ENCODE assay signal across 19 cellular contexts in genomic region chr9:112311497-112311896, GRCh38. TPM values are rescaled to one million over a fixed set of nuclear protein-coding genes. Genes with fewer than 3 reads are reported as not detected.
A peak's percentile ranks its signal among the peaks of the same experiment; 100 is the strongest.
DNase-seq lines count a peak whose midpoint lies in the region; ATAC-seq, FAIRE-seq and TF ChIP-seq lines count a peak whose summit lies in the region.
"Had no signal": no experiment of that assay in that cellular context is flagged by ENCODE, and none has a peak within 500 bp of the region (broad histone marks: within the 10 kb centered on the region; RNA-seq: fewer than 3 reads in every experiment).

No MANE protein-coding gene starts in this region.

- TF ChIP-seq POLR2A in HepG2 (IDR thresholded peaks at IDR 0.05; ENCODE audit: insufficient read depth in 1 of 2, low read depth in 2 of 2, low read length in 2 of 2) (no peak), right lobe of liver (IDR thresholded peaks at IDR 0.05) (no peak)

- FAIRE-seq in HepG2 (lab: Jason Lieb, UNC), result no peak
- FAIRE-seq: H54, HTR-8/SVneo had no signal

- peaks cover 95% of the 10 kb centered on the region for H3K79me2 ChIP-seq in HepG2 (ENCODE audit: insufficient read depth, low read length)

- H3K36me3 Mint-ChIP-seq in activated CD8-positive, alpha-beta T cell treated with anti-CD3 and anti-CD28 coated beads, Interleukin-2, amount 10 ng/mL, durations not matched to agents 7 days and 5 days (ENCODE audit: low read depth), result peaks cover 33% of the 10 kb centered on the region

- WGBS in HepG2 (ENCODE audit: low lambda C conversion rate), result 92% methylated on average over 3 of the region's 3 CpGs
- 71% methylated on average over 2 of the region's 3 CpGs for WGBS in right lobe of liver (ENCODE audit: insufficient coverage, low coverage, low lambda C conversion rate, missing lambda C conversion rate)
- 82 to 89% methylated on average over 3 of the region's 3 CpGs for WGBS in ectodermal cell, 2 experiments

- CTCF ChIA-PET in HepG2 (lab: Yijun Ruan, JAX; ENCODE audit: low intra/inter-chr PET ratio, low total read pairs) (no interaction called here), Panc1 (lab: Charles Lee) (no interaction called here)
- CTCF ChIA-PET in activated CD8-positive, alpha-beta T cell treated with anti-CD3 and anti-CD28 coated beads, Interleukin-2, amount 10 ng/mL, durations not matched to agents 7 days and 5 days (lab: Charles Lee), result no interaction called here

- POLR2A ChIA-PET in HepG2 (lab: Yijun Ruan, JAX) (no interaction called here), Panc1 (lab: Charles Lee) (no interaction called here)
- POLR2A ChIA-PET in activated CD8-positive, alpha-beta T cell treated with anti-CD3 and anti-CD28 coated beads, Interleukin-2, amount 10 ng/mL, durations not matched to agents 7 days and 5 days (lab: Charles Lee), result no interaction called here

- H3K27me3 Mint-ChIP-seq in activated CD8-positive, alpha-beta T cell treated with anti-CD3 and anti-CD28 coated beads, Interleukin-2, amount 10 ng/mL, durations not matched to agents 7 days and 5 days (ENCODE audit: low read depth), result no peaks in the 10 kb centered on the region
- H3K27me3 Mint-ChIP-seq: CD4-positive, alpha-beta memory T cell had no signal

- H3K9me3 ChIP-seq in HepG2 (ENCODE audit: low read length), result no peaks in the 10 kb centered on the region
- no peaks in the 10 kb centered on the region for H3K9me3 ChIP-seq in right lobe of liver
- no peaks in the 10 kb centered on the region for H3K9me3 ChIP-seq in Panc1 (ENCODE audit: control insufficient read depth, insufficient read depth, low read depth, low read length)
- H3K9me3 ChIP-seq in ectodermal cell (ENCODE audit: control insufficient read depth, low read length), result no peaks in the 10 kb centered on the region

- no peak for TF ChIP-seq RAD21 in HepG2 (CRISPR knock-in tag; IDR thresholded peaks at IDR 0.05)

- H3K36me3 ChIP-seq in HepG2 (replicated peaks in 1 of 2; ENCODE audit: control insufficient read depth in 1 of 2, insufficient read depth in 2 of 2, low read length in 2 of 2), result no peaks in the 10 kb centered on the region; a peak in 2 of 5 replicates
- H3K36me3 ChIP-seq in right lobe of liver, result no peaks in the 10 kb centered on the region
- no peaks in the 10 kb centered on the region for H3K36me3 ChIP-seq in Panc1 (ENCODE audit: control insufficient read depth, insufficient read depth, low read length)
- H3K36me3 ChIP-seq in ectodermal cell (ENCODE audit: control insufficient read depth, insufficient read depth, low read length), result no peaks in the 10 kb centered on the region

- H3K4me2 ChIP-seq in HepG2 (ENCODE audit: low read depth, low read length), result no peak overlapping the region
- H3K4me2 ChIP-seq: BLaER1 had no signal

- intact Hi-C loops in HepG2 (cut with micrococcal nuclease; ENCODE audit: unreplicated experiment), result no loop called here
- intact Hi-C loops in right lobe of liver (cut with DNase I), result no loop called here
- intact Hi-C loops in Panc1 (cut with micrococcal nuclease; ENCODE audit: unreplicated experiment), result no loop called here

- in situ Hi-C loops in HepG2 (cut with HindIII; ENCODE audit: extremely low pct_ligation_motif_present, low pct_unique_long_range_greater_than_20kb), result no loop called here
- in situ Hi-C loops in Panc1 (cut with HindIII; ENCODE audit: low pct_unique_long_range_greater_than_20kb, low sequenced_read_pairs), result no loop called here

- no peak overlapping the region for H2AFZ ChIP-seq in HepG2 (ENCODE audit: low read length)
- H2AFZ ChIP-seq: GM23248 had no signal

- peaks cover 46% of the 10 kb centered on the region for H4K20me1 ChIP-seq in HepG2 (ENCODE audit: insufficient read depth, low read length)

- H3K4me3 ChIP-seq in HepG2 (replicated peaks in 1 of 3; ENCODE audit: insufficient read depth in 1 of 3, low read depth in 2 of 3, low read length in 3 of 3) (no peak overlapping the region), right lobe of liver (no peak overlapping the region), Panc1 (ENCODE audit: low read depth in 2 of 2, low read length in 2 of 2) (no peak overlapping the region), ectodermal cell (ENCODE audit: insufficient read depth, low read depth, low read length) (no peak overlapping the region)
- H3K4me3 ChIP-seq: BLaER1, GM23248 had no signal

- no peak overlapping the region for H3K4me3 Mint-ChIP-seq in activated CD8-positive, alpha-beta T cell treated with anti-CD3 and anti-CD28 coated beads, Interleukin-2, amount 10 ng/mL, durations not matched to agents 7 days and 5 days
- H3K4me3 Mint-ChIP-seq: CD14-positive monocyte had no signal

- TF ChIP-seq CTCF in HepG2 (CRISPR knock-in tag; IDR thresholded peaks at IDR 0.05) (no peak), right lobe of liver (IDR thresholded peaks at IDR 0.05) (no peak), Panc1 (IDR thresholded peaks at IDR 0.05) (no peak)

- DNase-seq in HepG2 (ENCODE audit: low spot score) (no peak), right lobe of liver (no peak), Panc1 (ENCODE audit: low read depth, low spot score) (no peak), GDM1 (lab: John Stamatoyannopoulos, UW) (no peak)
- no peak for DNase-seq in activated CD4-positive, alpha-beta T cell treated with anti-CD3 and anti-CD28 coated beads for 4 hours
- no peak for DNase-seq in activated CD8-positive, alpha-beta T cell treated with anti-CD3 and anti-CD28 coated beads, Interleukin-2, amount 10 ng/mL, durations not matched to agents 7 days and 5 days
- DNase-seq: 8988T; CD4-positive, alpha-beta memory T cell; DMS153; DMS79; GF-D8; GM23248; HCEC 1CT had no signal

- ATAC-seq in HepG2 (no peak), right lobe of liver (no peak), Panc1 (peak; percentile 62; the same call in 1 of the 2 replicates), GM21390 (IDR thresholded peaks at IDR 0.05; ENCODE audit: unreplicated experiment) (no peak)
- no peak for ATAC-seq in activated CD8-positive, alpha-beta T cell treated with anti-CD3 and anti-CD28 coated beads, Interleukin-2, amount 10 ng/mL, durations not matched to agents 7 days and 5 days

- no peaks in the 10 kb centered on the region for H3K9me3 Mint-ChIP-seq in activated CD8-positive, alpha-beta T cell treated with anti-CD3 and anti-CD28 coated beads, Interleukin-2, amount 10 ng/mL, durations not matched to agents 7 days and 5 days (ENCODE audit: insufficient read depth)
- H3K9me3 Mint-ChIP-seq: CD4-positive, alpha-beta memory T cell had no signal

- H3K27ac ChIP-seq in HepG2 (ENCODE audit: extremely low read length, insufficient read depth, low read length) (no peak overlapping the region), right lobe of liver (no peak overlapping the region), Panc1 (ENCODE audit: low read length) (no peak overlapping the region), ectodermal cell (ENCODE audit: insufficient read depth, low read depth, low read length, poor library complexity, severe bottlenecking) (peak overlapping the region; percentile 74)
- H3K27ac ChIP-seq: BLaER1, GM23248 had no signal

- peaks cover 35% of the 10 kb centered on the region for H3K4me1 Mint-ChIP-seq in activated CD8-positive, alpha-beta T cell treated with anti-CD3 and anti-CD28 coated beads, Interleukin-2, amount 10 ng/mL, durations not matched to agents 7 days and 5 days (ENCODE audit: low read depth)

- no peak overlapping the region for H3K27ac Mint-ChIP-seq in activated CD8-positive, alpha-beta T cell treated with anti-CD3 and anti-CD28 coated beads, Interleukin-2, amount 10 ng/mL, durations not matched to agents 7 days and 5 days

- BruUV-seq in HepG2 (replicated peaks; lab: Mats Ljungman, UMichigan), result no TSS peak
- BruUV-seq in Panc1 (replicated peaks; lab: Mats Ljungman, UMichigan), result no TSS peak

- H3K9ac ChIP-seq in HepG2 (ENCODE audit: insufficient read depth, low read depth, low read length), result no peak overlapping the region
- H3K9ac ChIP-seq: BLaER1, GM23248 had no signal

- no peaks in the 10 kb centered on the region for H3K27me3 ChIP-seq in HepG2 (ENCODE audit: control insufficient read depth in 1 of 2, insufficient read depth in 2 of 2, low read length in 2 of 2)
- H3K27me3 ChIP-seq in right lobe of liver, result no peaks in the 10 kb centered on the region
- H3K27me3 ChIP-seq in Panc1 (ENCODE audit: control insufficient read depth, insufficient read depth, low read length), result no peaks in the 10 kb centered on the region
- no peaks in the 10 kb centered on the region for H3K27me3 ChIP-seq in ectodermal cell (ENCODE audit: control insufficient read depth, insufficient read depth, low read length, poor library complexity, severe bottlenecking)
- H3K27me3 ChIP-seq: BLaER1 had no signal

- TF ChIP-seq EP300 in HepG2 (IDR thresholded peaks at IDR 0.05; ENCODE audit: low read depth in 2 of 2, low read length in 2 of 2) (no peak), HepG2 (CRISPR knock-in tag; IDR thresholded peaks at IDR 0.05; ENCODE audit: borderline replicate concordance) (no peak)

- H3K4me1 ChIP-seq in HepG2 (ENCODE audit: insufficient read depth, low read length) (peaks cover 79% of the 10 kb centered on the region), right lobe of liver (peaks cover 0 to 19% (median 3%) of the 10 kb centered on the region in 4 donors), Panc1 (ENCODE audit: control insufficient read depth, insufficient read depth, low read length) (peaks cover 4% of the 10 kb centered on the region), ectodermal cell (ENCODE audit: control insufficient read depth, insufficient read depth, low read length) (peaks cover 8% of the 10 kb centered on the region)
- H3K4me1 ChIP-seq: BLaER1 had no signal

RNA-seq across cellular contexts. Expression of gene PTBP3, which starts 21.9 kb away (rescaled TPM):
- 52.8 and 79.5 TPM in 2 replicates for total RNA-seq in HepG2 (2016; rRNA removed; fragmentation: Illumina TruSeq; extraction: Trizol)
- 116 and 122 TPM in 2 replicates for total RNA-seq in HepG2 (2016; cell fraction: cytosol; rRNA removed; fragmentation: Illumina TruSeq; extraction: Trizol; ENCODE audit: low read depth)
- 55.6 and 78.0 TPM in 2 replicates for total RNA-seq in HepG2 (2016; cell fraction: insoluble cytoplasmic fraction; rRNA removed; fragmentation: Illumina TruSeq; extraction: Trizol)
- 44.6 and 47.8 TPM in 2 replicates for total RNA-seq in HepG2 (2016; cell fraction: membrane; rRNA removed; fragmentation: Illumina TruSeq; extraction: Trizol)
- total RNA-seq in HepG2 (2016; cell fraction: nucleus; rRNA removed; fragmentation: Illumina TruSeq; extraction: Trizol), result 33.0 and 35.9 TPM in 2 replicates
- polyA plus RNA-seq in HepG2 (2011; rRNA removed), result 35.6 and 61.1 TPM in 2 replicates
- polyA plus RNA-seq in HepG2 (2011; cell fraction: cytosol; rRNA removed), result 23.4 and 43.1 TPM in 2 replicates
- 33.0 and 38.2 TPM in 2 replicates for polyA plus RNA-seq in HepG2 (2011; cell fraction: nucleus; rRNA removed)
- polyA plus RNA-seq in HepG2 (2012), result 20.2 and 22.4 TPM in 2 replicates
- 2.3 and 2.6 TPM in 2 replicates for polyA plus RNA-seq in HepG2 (2016; cell fraction: cytosol; fragmentation: Illumina TruSeq; extraction: Trizol; ENCODE audit: low read depth)
- 67.1 and 71.0 TPM in 2 replicates for polyA plus RNA-seq in HepG2 (2016; cell fraction: insoluble cytoplasmic fraction; fragmentation: Illumina TruSeq; extraction: Trizol; ENCODE audit: low read depth)
- 10.9 and 11.4 TPM in 2 replicates for polyA plus RNA-seq in HepG2 (2016; cell fraction: membrane; fragmentation: Illumina TruSeq; extraction: Trizol; ENCODE audit: low read depth)
- polyA plus RNA-seq in HepG2 (2016; cell fraction: nucleus; fragmentation: Illumina TruSeq; extraction: Trizol; ENCODE audit: insufficient read depth, low read depth), result 30.4 TPM in 2 replicates
- polyA minus RNA-seq in HepG2 (2011; rRNA and poly(A)+ RNA removed; ENCODE audit: low replicate concordance), result 104 and 144 TPM in 2 replicates
- polyA minus RNA-seq in HepG2 (2011; cell fraction: cytosol; rRNA and poly(A)+ RNA removed), result 55.4 and 66.1 TPM in 2 replicates
- 44.7 and 50.8 TPM in 2 replicates for polyA minus RNA-seq in HepG2 (2011; cell fraction: nucleus; rRNA and poly(A)+ RNA removed)
- total RNA-seq in right lobe of liver, result 10 to 100 TPM; 16.3 to 29.9 (median 19.3) TPM
- total RNA-seq in Panc1 (2021; ENCODE audit: unreplicated experiment), result 82.5 TPM
- polyA plus RNA-seq in Panc1 (2012; ENCODE audit: insufficient read length), result 18.1 TPM
- polyA plus RNA-seq in ectodermal cell (2013, experiment 1 of 4), result 38.3 TPM
- polyA plus RNA-seq in ectodermal cell (2013, experiment 2 of 4), result 44.8 TPM
- 38.3 TPM for polyA plus RNA-seq in ectodermal cell (2013, experiment 3 of 4)
- polyA plus RNA-seq in ectodermal cell (2013, experiment 4 of 4), result 41.4 TPM
- 100 to 1,000 TPM; 156 to 176 TPM for total RNA-seq in activated CD8-positive, alpha-beta T cell treated with anti-CD3 and anti-CD28 coated beads, Interleukin-2, amount 10 ng/mL, durations not matched to agents 7 days and 5 days
